Comparison of ENCODE assay signal across 10 cellular contexts in the genomic region with DNA sequence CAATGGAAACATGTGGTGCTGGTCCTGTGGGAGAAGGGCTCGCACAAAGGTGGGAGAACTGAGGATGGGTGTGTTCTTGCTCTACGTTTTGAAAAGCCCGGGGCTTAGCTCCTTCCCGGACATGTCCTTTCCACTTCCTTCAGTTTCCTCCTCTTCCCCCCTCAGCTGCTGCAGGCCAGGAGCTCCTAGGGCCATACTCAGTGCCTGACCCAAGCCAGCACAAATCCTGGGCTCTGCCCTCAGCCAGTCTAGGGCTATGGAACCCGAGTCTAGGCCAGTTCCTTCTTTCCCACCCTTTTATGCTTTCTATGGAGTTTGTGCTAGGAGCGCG. TPM values are rescaled to one million over a fixed set of nuclear protein-coding genes. Genes with fewer than 3 reads are reported as not detected.
DNase-seq lines count a peak whose midpoint lies in the region; ATAC-seq and TF ChIP-seq lines count a peak whose summit lies in the region.
"Had no signal": no experiment of that assay in that cellular context is flagged by ENCODE, and none has a peak within 500 bp of the region (broad histone marks: within the 10 kb centered on the region; RNA-seq: fewer than 3 reads in every experiment).

No MANE protein-coding gene starts in this region.

- H3K27ac Mint-ChIP-seq in T-helper 1 cell treated with Interleukin-12 subunit alpha and Interleukin-12 subunit beta and Interleukin-4 antibody, amounts not matched to agents 30 μg/mL and 1 μg/mL, for 36 hours: no peak overlapping the region
- H3K27ac Mint-ChIP-seq in central memory CD8-positive, alpha-beta T cell (ENCODE audit: low read depth): no peak overlapping the region

- H3K27me3 Mint-ChIP-seq in T-helper 1 cell treated with Interleukin-12 subunit alpha and Interleukin-12 subunit beta and Interleukin-4 antibody, amounts not matched to agents 30 μg/mL and 1 μg/mL, for 36 hours (ENCODE audit: low read depth): peaks cover 86% of the 10 kb centered on the region
- H3K27me3 Mint-ChIP-seq in central memory CD8-positive, alpha-beta T cell: peaks cover 86% of the 10 kb centered on the region

- H3K4me1 ChIP-seq in mesodermal cell (ENCODE audit: control insufficient read depth, insufficient read depth, low read length, poor library complexity, severe bottlenecking) (peaks cover 8% of the 10 kb centered on the region), tibial artery (peaks cover 0 to 46% (median 38%) of the 10 kb centered on the region in 4 donors)

- DNase-seq in T-helper 1 cell (no peak), tibial artery (no peak), middle frontal gyrus (ENCODE audit: extremely low spot score, low spot score) (no peak)
- no peak for DNase-seq in central memory CD8-positive, alpha-beta T cell (ENCODE audit: low spot score in 2 of 2)

- H3K4me3 Mint-ChIP-seq in T-helper 1 cell treated with Interleukin-12 subunit alpha and Interleukin-12 subunit beta and Interleukin-4 antibody, amounts not matched to agents 30 μg/mL and 1 μg/mL, for 36 hours: peak overlapping the region; percentile 7
- H3K4me3 Mint-ChIP-seq in central memory CD8-positive, alpha-beta T cell: peak overlapping the region; percentile 62

- 4 to 14% methylated on average over 2 to 3 of the region's 7 CpGs for WGBS in mesodermal cell (ENCODE audit: insufficient coverage in 2 of 2), 2 experiments

- H3K36me3 ChIP-seq in mesodermal cell (ENCODE audit: control insufficient read depth, insufficient read depth, low read length) (no peaks in the 10 kb centered on the region), tibial artery (no peaks in the 10 kb centered on the region)

- no peaks in the 10 kb centered on the region for H3K27me3 ChIP-seq in tibial artery

- no peak for ATAC-seq in central memory CD8-positive, alpha-beta T cell (replicated peaks; ENCODE audit: extremely low read depth, poor library complexity, severe bottlenecking)
- no peak for ATAC-seq in HG03378 (IDR thresholded peaks at IDR 0.05; ENCODE audit: unreplicated experiment)
- ATAC-seq in GM21390 (IDR thresholded peaks at IDR 0.05; ENCODE audit: unreplicated experiment): no peak
- ATAC-seq: activated CD4-positive, CD25-positive, alpha-beta regulatory T cell treated with anti-CD3 and anti-CD28 coated beads, Interleukin-2, amount 50 U/mL, for 24 hours had no signal

- H3K4me3 ChIP-seq in mesodermal cell (ENCODE audit: extremely low read depth, insufficient read depth, low read length, poor library complexity, severe bottlenecking): peak overlapping the region; percentile 35
- H3K4me3 ChIP-seq in tibial artery: peak overlapping the region; percentile 59 to 75
- H3K4me3 ChIP-seq: lung had no signal

- H3K27ac ChIP-seq in mesodermal cell (ENCODE audit: low read depth, low read length, severe bottlenecking): no peak overlapping the region
- peak overlapping the region; percentile 87 to 89 for H3K27ac ChIP-seq in tibial artery

- H3K9me3 ChIP-seq in mesodermal cell (ENCODE audit: control insufficient read depth, low read length) (no peaks in the 10 kb centered on the region), tibial artery (no peaks in the 10 kb centered on the region)

- peaks cover under 1% of the 10 kb centered on the region for H3K36me3 Mint-ChIP-seq in T-helper 1 cell treated with Interleukin-12 subunit alpha and Interleukin-12 subunit beta and Interleukin-4 antibody, amounts not matched to agents 30 μg/mL and 1 μg/mL, for 36 hours (ENCODE audit: low read depth)
- peaks cover under 1% of the 10 kb centered on the region for H3K36me3 Mint-ChIP-seq in central memory CD8-positive, alpha-beta T cell (ENCODE audit: insufficient read depth)

- no peak for TF ChIP-seq CTCF in tibial artery (IDR thresholded peaks at IDR 0.05)

- no peaks in the 10 kb centered on the region for H3K9me3 Mint-ChIP-seq in T-helper 1 cell treated with Interleukin-12 subunit alpha and Interleukin-12 subunit beta and Interleukin-4 antibody, amounts not matched to agents 30 μg/mL and 1 μg/mL, for 36 hours
- H3K9me3 Mint-ChIP-seq in central memory CD8-positive, alpha-beta T cell: no peaks in the 10 kb centered on the region

- intact Hi-C loops in tibial artery (cut with DNase I; ENCODE audit: low total_unique reads): loop anchor here (10.0 kb wide), 1 partner anchor 414 kb away; no protein-coding TSS in a partner anchor

- H3K4me1 Mint-ChIP-seq in T-helper 1 cell treated with Interleukin-12 subunit alpha and Interleukin-12 subunit beta and Interleukin-4 antibody, amounts not matched to agents 30 μg/mL and 1 μg/mL, for 36 hours (ENCODE audit: low read depth): peaks cover 6% of the 10 kb centered on the region
- peaks cover 7% of the 10 kb centered on the region for H3K4me1 Mint-ChIP-seq in central memory CD8-positive, alpha-beta T cell

RNA-seq across cellular contexts. Expression of gene SIX2, which starts 1.4 kb away (rescaled TPM):
- polyA plus RNA-seq in mesodermal cell (2013, experiment 1 of 2): 0.33 TPM
- polyA plus RNA-seq in mesodermal cell (2013, experiment 2 of 2): 0.20 TPM
